Comparison of ENCODE assay signal across 1 cellular context in genomic region chr6:133995296-133995695, GRCh38.
TF ChIP-seq lines count a peak whose summit lies in the region.

No MANE protein-coding gene starts in this region.

TF ChIP-seq in GM23338, 12 proteins besides CTCF, POLR2A, EP300 and RAD21 (continued from another document):
- TF ChIP-seq REST (IDR thresholded peaks at IDR 0.05; ENCODE audit: unreplicated experiment) (no peak), POLR2AphosphoS5 (IDR thresholded peaks at IDR 0.05; ENCODE audit: low read depth) (no peak), STAT1 (IDR thresholded peaks at IDR 0.05; ENCODE audit: unreplicated experiment) (no peak)
